In genomic region chr2:130181880-130182682, GRCh38 we compare ENCODE assay signal across 8 cellular contexts. TPM values are rescaled to one million over a fixed set of nuclear protein-coding genes. Genes with fewer than 3 reads are reported as not detected.
A peak's percentile ranks its signal among the peaks of the same experiment; 100 is the strongest.
DNase-seq lines count a peak whose midpoint lies in the region; ATAC-seq and TF ChIP-seq lines count a peak whose summit lies in the region.
"Not testable (repeated sequence)": the region's sequence is repeated elsewhere in the genome, so short reads cannot be mapped to it uniquely, and the experiment has no call there.

Gene MZT2B, plus strand, starts transcription at chr2:130182262. Its CDS starts 21 bp downstream, at chr2:130182283.

- H4K20me1 ChIP-seq in mammary epithelial cell (ENCODE audit: insufficient read depth, low read length): not testable (repeated sequence)

- WGBS in mammary epithelial cell (ENCODE audit: low coverage, missing lambda C conversion rate): no CpG with 5 or more reads among the region's 86 CpGs
- WGBS in spleen, 5 donors: 0 to 1% (median 1%) methylated on average over 3 to 83 of the region's 86 CpGs

- peak; percentile 59 for TF ChIP-seq CTCF in AG09309 (IDR thresholded peaks at IDR 0.05; ENCODE audit: control insufficient read depth, insufficient read depth, low read depth, low read length, missing control alignments)
- peak; percentile 49 for TF ChIP-seq CTCF in WI38 (IDR thresholded peaks at IDR 0.05; ENCODE audit: low read depth, low read length)
- TF ChIP-seq CTCF in mammary epithelial cell (conservative IDR thresholded peaks at IDR 0.05 in 1 of 2, IDR thresholded peaks at IDR 0.05 in 1 of 2; ENCODE audit: extremely low read depth in 1 of 2, insufficient read depth in 1 of 2, low read depth in 1 of 2, low read length in 2 of 2): peak in 1 of 2 donors; percentile 64
- TF ChIP-seq CTCF in spleen (IDR thresholded peaks at IDR 0.05 in 8 of 11, conservative IDR thresholded peaks at IDR 0.05 in 3 of 11): peak; percentile 55 to 96 (median 92)

- DNase-seq in AG09309 (ENCODE audit: low read depth) (peak; percentile 25), NCI-H2227 (lab: John Stamatoyannopoulos, UW; ENCODE audit: unreplicated experiment) (peak; percentile 97), mammary epithelial cell (peak; percentile 83), immature natural killer cell (peak; percentile 91 to 93 (median 92)), spleen (peak; percentile 98)

- H3K4me2 ChIP-seq in mammary epithelial cell (ENCODE audit: insufficient read depth, low read depth, low read length): peak within 1 kb of the TSS; percentile 82

- in situ Hi-C loops in mammary epithelial cell (cut with MboI; ENCODE audit: low sequenced_read_pairs in 2 of 2): loop anchor here (5.0 to 10.0 kb wide), 2 partner anchors 150 to 153 kb away; no protein-coding TSS in a partner anchor

- peaks cover 25 to 33% of the 10 kb centered on the region in 2 donors for H3K4me1 Mint-ChIP-seq in immature natural killer cell

- H3K9ac ChIP-seq in mammary epithelial cell (ENCODE audit: insufficient read depth, low read length): peak within 1 kb of the TSS; percentile 96

- CTCF ChIA-PET in mammary epithelial cell (lab: Charles Lee; ENCODE audit: low non-redundant PET): interaction anchor here (0.7 to 1.2 kb wide), 6 partner anchors 34 to 1260 kb away, joined by 3 to 30 read pairs (median 11); partner anchors contain the start of gene IMP4

- H3K36me3 ChIP-seq in mammary epithelial cell (ENCODE audit: insufficient read depth, low read length): not testable (repeated sequence)
- peaks cover 0 to 42% (median 0%) of the 10 kb centered on the region in 6 donors for H3K36me3 ChIP-seq in spleen

- not testable (repeated sequence) for H3K9me3 Mint-ChIP-seq in immature natural killer cell

- H3K79me2 ChIP-seq in mammary epithelial cell (ENCODE audit: insufficient read depth, low read length): peaks cover 86% of the 10 kb centered on the region

- TF ChIP-seq POLR2A in spleen (IDR thresholded peaks at IDR 0.05): peak in 1 of 3 donors; percentile 43

- BruUV-seq in mammary epithelial cell (replicated peaks; lab: Mats Ljungman, UMichigan): TSS peak; percentile 43

- dilution Hi-C loops in mammary epithelial cell (cut with HindIII; ENCODE audit: low sequenced_read_pairs): not testable (repeated sequence)

- not testable (repeated sequence) for H3K36me3 Mint-ChIP-seq in immature natural killer cell

- H3K27me3 ChIP-seq in mammary epithelial cell (ENCODE audit: insufficient read depth, low read length); spleen (replicated peaks in 1 of 7): not testable (repeated sequence)

- H3K4me3 ChIP-seq in AG09309 (ENCODE audit: control insufficient read depth, low read depth, low read length): peak within 1 kb of the TSS; percentile 99
- H3K4me3 ChIP-seq in WI38 (ENCODE audit: low read depth, low read length): peak within 1 kb of the TSS; percentile 94
- peak within 1 kb of the TSS; percentile 73 to 99 (median 99) for H3K4me3 ChIP-seq in mammary epithelial cell (replicated peaks in 1 of 3; ENCODE audit: insufficient read depth in 1 of 3, low read depth in 2 of 3, low read length in 3 of 3)
- H3K4me3 ChIP-seq in spleen: peak within 1 kb of the TSS; percentile 79 to 100 (median 98)

- H3K27ac ChIP-seq in mammary epithelial cell (ENCODE audit: insufficient read depth, low read depth, low read length) (peak within 1 kb of the TSS; percentile 89), spleen (peak within 1 kb of the TSS; percentile 90 to 97 (median 95))

- peaks cover 4 to 10% (median 5%) of the 10 kb centered on the region in 3 donors for H3K27me3 Mint-ChIP-seq in immature natural killer cell (ENCODE audit: low read depth in 3 of 3)

- H3K4me3 Mint-ChIP-seq in immature natural killer cell: peak within 1 kb of the TSS; percentile 85 to 92 (median 89)

- not testable (repeated sequence) for H3K9me3 ChIP-seq in mammary epithelial cell (replicated peaks; ENCODE audit: insufficient read depth, low read length); spleen

- H2AFZ ChIP-seq in mammary epithelial cell (ENCODE audit: low read depth, low read length): peak within 1 kb of the TSS; percentile 95

- intact Hi-C loops in mammary epithelial cell (cut with micrococcal nuclease): loop anchor here (1.0 to 2.0 kb wide), 2 partner anchors 150 to 245 kb away; no protein-coding TSS in a partner anchor
- intact Hi-C loops in spleen (cut with DNase I; ENCODE audit: low total_unique reads): loop anchor here (10.0 kb wide), 1 partner anchor 153 kb away; no protein-coding TSS in a partner anchor

- peaks cover 13% of the 10 kb centered on the region for H3K4me1 ChIP-seq in mammary epithelial cell (ENCODE audit: insufficient read depth, low read length)
- H3K4me1 ChIP-seq in spleen: peaks cover 15 to 49% (median 31%) of the 10 kb centered on the region in 6 donors

- ATAC-seq in GM18909 (IDR thresholded peaks at IDR 0.05; ENCODE audit: poor library complexity, unreplicated experiment): peak; percentile 83
- peak; percentile 83 for ATAC-seq in HG03159 (IDR thresholded peaks at IDR 0.05; ENCODE audit: unreplicated experiment)

- H3K27ac Mint-ChIP-seq in immature natural killer cell: peak within 1 kb of the TSS; percentile 85 to 97 (median 92)

RNA-seq across cellular contexts. Expression of gene MZT2B, which starts in this region (rescaled TPM):
- 100 to 1,000 TPM; 103 to 324 TPM for total RNA-seq in mammary epithelial cell
- 94.5 TPM for polyA plus RNA-seq in mammary epithelial cell
- polyA minus RNA-seq in mammary epithelial cell: 5.4 TPM
- polyA plus RNA-seq in immature natural killer cell: 100 to 1,000 TPM; 183 to 199 (median 189) TPM
- 100 to 1,000 TPM in 3 of 7 donors, 10 to 100 TPM in 4; 37.9 to 159 (median 95.0) TPM for total RNA-seq in spleen
- polyA plus RNA-seq in spleen: 100 to 1,000 TPM; 204 to 308 (median 217) TPM

Comparison
In these comparisons a context has a peak if more than half of its experiments do, and no peak if none do; other contexts are left out.
1. Peak in every context shown above with its lines: DNase-seq, ATAC-seq, H3K4me3 ChIP-seq and H3K27ac ChIP-seq.
2. DNase-seq: peak in every context shown above with its lines; median percentile 98 in spleen; 97 in NCI-H2227; 92 in immature natural killer cell; 83 in mammary epithelial cell; 25 in AG09309.